ENCODE assay signal across 7 cellular contexts in genomic region chr16:84820305-84820684, GRCh38. TPM values are rescaled to one million over a fixed set of nuclear protein-coding genes. Genes with fewer than 3 reads are reported as not detected.
DNase-seq lines count a peak whose midpoint lies in the region; ATAC-seq and TF ChIP-seq lines count a peak whose summit lies in the region.

No MANE protein-coding gene starts in this region.

- H3K4me3 ChIP-seq in HEK293 (ENCODE audit: low read depth, low read length): peak overlapping the region; percentile 36; the same call in 1 of the 2 replicates
- H3K4me3 ChIP-seq in iPS-20b (ENCODE audit: low read length): peak overlapping the region; percentile 80

- TF ChIP-seq CTCF in HEK293 (tag by site-specific recombination; IDR thresholded peaks at IDR 0.05) (no peak), GM10248 (IDR thresholded peaks at IDR 0.05; ENCODE audit: control extremely low read depth, extremely low read depth, low read depth, missing control alignments) (no peak)

- CTCF ChIA-PET in HEK293 (lab: Yijun Ruan, JAX) (interaction anchor here (1.0 to 1.4 kb wide), 5 partner anchors 12 to 132 kb away, joined by 3 to 5 read pairs (median 3); no protein-coding TSS in a partner anchor), GM10248 (lab: Yijun Ruan, JAX) (interaction anchor here (1.2 to 1.6 kb wide), 2 partner anchors 18 to 105 kb away, joined by 3 to 5 read pairs; no protein-coding TSS in a partner anchor)

- H3K4me1 ChIP-seq in HEK293 (ENCODE audit: control insufficient read depth, insufficient read depth, low read length) (no peaks in the 10 kb centered on the region), iPS-20b (ENCODE audit: insufficient read depth, low read length) (no peaks in the 10 kb centered on the region; the same call in 1 of the 2 replicates)

- H3K9me3 ChIP-seq in HEK293 (ENCODE audit: control insufficient read depth, insufficient read depth, low read depth, low read length): no peaks in the 10 kb centered on the region
- no peaks in the 10 kb centered on the region for H3K9me3 ChIP-seq in iPS-20b (ENCODE audit: insufficient read depth, low read depth, low read length)

- ATAC-seq in stimulated activated effector memory CD8-positive, alpha-beta T cell treated with anti-CD3 and anti-CD28 coated beads, Interleukin-12 subunit alpha, Interleukin-12 subunit beta, amount 100 ng/mL, for 72 hours: no peak
- no peak for ATAC-seq in GM19397 (IDR thresholded peaks at IDR 0.05; ENCODE audit: unreplicated experiment)

- H3K9ac ChIP-seq in iPS-20b (ENCODE audit: low read depth, low read length): no peak overlapping the region

- no peak overlapping the region for H3K27ac Mint-ChIP-seq in activated T-helper 1 cell treated with anti-CD3 and anti-CD28 coated beads, Interleukin-12 subunit alpha, Interleukin-12 subunit beta, Interleukin-2, Interleukin-4 antibody, amounts not matched to agents 30 ng/mL and 10 ng/mL and 1 ng/mL, durations not matched to agents 14 hours and 24 hours and 36 hours
- H3K27ac Mint-ChIP-seq in stimulated activated effector memory CD8-positive, alpha-beta T cell treated with anti-CD3 and anti-CD28 coated beads, Interleukin-12 subunit alpha, Interleukin-12 subunit beta, amount 100 ng/mL, for 72 hours: no peak overlapping the region

- intact Hi-C loops in activated T-helper 1 cell treated with anti-CD3 and anti-CD28 coated beads, Interleukin-12 subunit alpha, Interleukin-12 subunit beta, Interleukin-2, Interleukin-4 antibody, amounts not matched to agents 30 ng/mL and 10 ng/mL and 1 ng/mL, durations not matched to agents 14 hours and 24 hours and 36 hours (cut with micrococcal nuclease): no loop called here

- H3K36me3 ChIP-seq in HEK293 (ENCODE audit: control insufficient read depth in 2 of 2, insufficient read depth in 1 of 2, low read length in 2 of 2): no peaks in the 10 kb centered on the region
- H3K36me3 ChIP-seq in iPS-20b (ENCODE audit: insufficient read depth, low read depth, low read length): no peaks in the 10 kb centered on the region

- H3K27me3 Mint-ChIP-seq in activated T-helper 1 cell treated with anti-CD3 and anti-CD28 coated beads, Interleukin-12 subunit alpha, Interleukin-12 subunit beta, Interleukin-2, Interleukin-4 antibody, amounts not matched to agents 30 ng/mL and 10 ng/mL and 1 ng/mL, durations not matched to agents 14 hours and 24 hours and 36 hours (ENCODE audit: insufficient read depth): peaks cover 28% of the 10 kb centered on the region

- H3K27ac ChIP-seq in HEK293 (ENCODE audit: extremely low read depth, low read depth, low read length) (no peak overlapping the region), iPS-20b (ENCODE audit: low read length) (no peak overlapping the region)

- H3K4me3 Mint-ChIP-seq in activated T-helper 1 cell treated with anti-CD3 and anti-CD28 coated beads, Interleukin-12 subunit alpha, Interleukin-12 subunit beta, Interleukin-2, Interleukin-4 antibody, amounts not matched to agents 30 ng/mL and 10 ng/mL and 1 ng/mL, durations not matched to agents 14 hours and 24 hours and 36 hours: peak overlapping the region; percentile 68
- H3K4me3 Mint-ChIP-seq in stimulated activated effector memory CD8-positive, alpha-beta T cell treated with anti-CD3 and anti-CD28 coated beads, Interleukin-12 subunit alpha, Interleukin-12 subunit beta, amount 100 ng/mL, for 72 hours: peak overlapping the region; percentile 71

- POLR2A ChIA-PET in HEK293 (lab: Yijun Ruan, JAX) (interaction anchor here (1.0 to 2.3 kb wide), 7 partner anchors 10 to 61 kb away, joined by 3 to 9 read pairs (median 5); no protein-coding TSS in a partner anchor), GM10248 (lab: Yijun Ruan, JAX) (no interaction called here)

- H3K4me1 Mint-ChIP-seq in activated T-helper 1 cell treated with anti-CD3 and anti-CD28 coated beads, Interleukin-12 subunit alpha, Interleukin-12 subunit beta, Interleukin-2, Interleukin-4 antibody, amounts not matched to agents 30 ng/mL and 10 ng/mL and 1 ng/mL, durations not matched to agents 14 hours and 24 hours and 36 hours (ENCODE audit: low read depth): peaks cover 9% of the 10 kb centered on the region
- H3K4me1 Mint-ChIP-seq in stimulated activated effector memory CD8-positive, alpha-beta T cell treated with anti-CD3 and anti-CD28 coated beads, Interleukin-12 subunit alpha, Interleukin-12 subunit beta, amount 100 ng/mL, for 72 hours: peaks cover 12% of the 10 kb centered on the region

- no peaks in the 10 kb centered on the region for H3K36me3 Mint-ChIP-seq in activated T-helper 1 cell treated with anti-CD3 and anti-CD28 coated beads, Interleukin-12 subunit alpha, Interleukin-12 subunit beta, Interleukin-2, Interleukin-4 antibody, amounts not matched to agents 30 ng/mL and 10 ng/mL and 1 ng/mL, durations not matched to agents 14 hours and 24 hours and 36 hours (ENCODE audit: low read depth)
- H3K36me3 Mint-ChIP-seq in stimulated activated effector memory CD8-positive, alpha-beta T cell treated with anti-CD3 and anti-CD28 coated beads, Interleukin-12 subunit alpha, Interleukin-12 subunit beta, amount 100 ng/mL, for 72 hours: no peaks in the 10 kb centered on the region

- H3K9me3 Mint-ChIP-seq in activated T-helper 1 cell treated with anti-CD3 and anti-CD28 coated beads, Interleukin-12 subunit alpha, Interleukin-12 subunit beta, Interleukin-2, Interleukin-4 antibody, amounts not matched to agents 30 ng/mL and 10 ng/mL and 1 ng/mL, durations not matched to agents 14 hours and 24 hours and 36 hours: no peaks in the 10 kb centered on the region
- no peaks in the 10 kb centered on the region for H3K9me3 Mint-ChIP-seq in stimulated activated effector memory CD8-positive, alpha-beta T cell treated with anti-CD3 and anti-CD28 coated beads, Interleukin-12 subunit alpha, Interleukin-12 subunit beta, amount 100 ng/mL, for 72 hours

- DNase-seq in activated T-helper 1 cell treated with anti-CD3 and anti-CD28 coated beads, Interleukin-12 subunit alpha, Interleukin-12 subunit beta, Interleukin-2, Interleukin-4 antibody, amounts not matched to agents 30 ng/mL and 10 ng/mL and 1 ng/mL, durations not matched to agents 14 hours and 24 hours and 36 hours (ENCODE audit: low spot score): no peak
- DNase-seq in stimulated activated effector memory CD8-positive, alpha-beta T cell treated with anti-CD3 and anti-CD28 coated beads, Interleukin-12 subunit alpha, Interleukin-12 subunit beta, amount 100 ng/mL, for 72 hours (ENCODE audit: low spot score in 2 of 2): no peak
- no peak for DNase-seq in effector CD8-positive, alpha-beta T cell (lab: John Stamatoyannopoulos, UW)
- no peak for DNase-seq in GM10248 (ENCODE audit: extremely low spot score)

- H3K27me3 ChIP-seq in iPS-20b (ENCODE audit: insufficient read depth, low read length): peaks cover 57% of the 10 kb centered on the region

TF ChIP-seq in HEK293, 187 proteins besides CTCF, POLR2A, EP300 and RAD21:
- TF ChIP-seq SCRT2 (tag by site-specific recombination; IDR thresholded peaks at IDR 0.05) (peak; percentile 59), ZNF335 (tag by site-specific recombination; conservative IDR thresholded peaks at IDR 0.05) (peak; percentile 93), ZBTB17 (tag by site-specific recombination; IDR thresholded peaks at IDR 0.05) (peak; percentile 83), KLF9 (tag by site-specific recombination; IDR thresholded peaks at IDR 0.05; ENCODE audit: low read depth) (peak; percentile 81), ZNF398 (tag by site-specific recombination; IDR thresholded peaks at IDR 0.05) (no peak)
TF ChIP-seq in HEK293: peak in this region for 4.

RNA-seq across cellular contexts. Expression of gene CRISPLD2, which starts 0.5 kb away (rescaled TPM):
- 0.20 TPM in 1 of 2 replicates, not detected in the other for total RNA-seq in activated T-helper 1 cell treated with anti-CD3 and anti-CD28 coated beads, Interleukin-12 subunit alpha, Interleukin-12 subunit beta, Interleukin-2, Interleukin-4 antibody, amounts not matched to agents 30 ng/mL and 10 ng/mL and 1 ng/mL, durations not matched to agents 14 hours and 24 hours and 36 hours
